11 cellular contexts compared by ENCODE assay signal in the genomic region with DNA sequence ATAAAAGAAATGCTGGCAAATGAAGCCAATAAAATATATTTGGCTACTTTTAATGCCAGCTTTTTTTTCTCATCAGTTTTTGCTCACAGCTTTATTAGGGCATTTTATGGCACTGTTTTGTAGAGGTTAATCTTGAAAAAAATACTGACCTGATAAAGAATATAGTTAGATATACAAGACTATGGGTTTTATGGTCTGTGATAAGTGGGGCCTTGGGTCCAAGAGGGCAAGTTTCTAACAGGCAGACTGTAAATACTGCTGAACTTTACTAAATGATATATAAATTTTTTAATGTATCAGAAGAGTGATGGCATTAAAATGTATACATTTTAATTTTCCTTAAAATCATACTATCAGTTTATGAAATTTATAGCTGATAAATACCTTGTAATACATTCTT.
"Had no signal": no experiment of that assay in that cellular context is flagged by ENCODE, and none has a peak within 500 bp of the region (broad histone marks: within the 10 kb centered on the region; RNA-seq: fewer than 3 reads in every experiment).

No MANE protein-coding gene starts in this region.

- H3K4me1 ChIP-seq: HAP-1 had no signal

- H3K9me3 ChIP-seq: HAP-1 had no signal

- H3K4me2 ChIP-seq: GM23338 had no signal

- H3K4me1 Mint-ChIP-seq: GM23338, H9 had no signal

- ATAC-seq: GM23338, HCT116 had no signal

- H3K9me3 Mint-ChIP-seq: GM23338, H9, HFFc6 had no signal

- FAIRE-seq: H1, H54 had no signal

- H3K27ac ChIP-seq: GM23248 had no signal

- DNase-seq: GM23248, GOT3, H7, H9, HCEC 1CT, HFFc6 had no signal

- H3K36me3 ChIP-seq: HAP-1 had no signal

- H2AFZ ChIP-seq: GM23248, GM23338 had no signal

- H3K4me3 ChIP-seq: GM23248, GM23338, HAP-1 had no signal

- H3K27ac Mint-ChIP-seq: GM23338, H9, HFFc6 had no signal

- H3K4me3 Mint-ChIP-seq: GM23338, H9, HFFc6 had no signal
